Comparison of ENCODE assay signal across 1 cellular context in genomic region chr7:80681272-80681885, GRCh38.
TF ChIP-seq lines count a peak whose summit lies in the region.

No MANE protein-coding gene starts in this region.

TF ChIP-seq in GM23338, 12 proteins besides CTCF, POLR2A, EP300 and RAD21 (continued from another document):
- TF ChIP-seq REST (IDR thresholded peaks at IDR 0.05; ENCODE audit: unreplicated experiment): no peak
- TF ChIP-seq ZNF331 (CRISPR knock-in tag; IDR thresholded peaks at IDR 0.05; ENCODE audit: low read depth): no peak
- no peak for TF ChIP-seq POLR2AphosphoS5 (IDR thresholded peaks at IDR 0.05; ENCODE audit: low read depth)
- no peak for TF ChIP-seq STAT1 (IDR thresholded peaks at IDR 0.05; ENCODE audit: unreplicated experiment)
- TF ChIP-seq NANOG (IDR thresholded peaks at IDR 0.05; ENCODE audit: borderline replicate concordance): no peak
